ENCODE assay signal across 12 cellular contexts in genomic region chr10:78231930-78232329, GRCh38.
DNase-seq lines count a peak whose midpoint lies in the region; ATAC-seq, FAIRE-seq and TF ChIP-seq lines count a peak whose summit lies in the region.
"Had no signal": no experiment of that assay in that cellular context is flagged by ENCODE, and none has a peak within 500 bp of the region (broad histone marks: within the 10 kb centered on the region; RNA-seq: fewer than 3 reads in every experiment).

No MANE protein-coding gene starts in this region.

- H2AFZ ChIP-seq in GM23338: no peak overlapping the region
- no peak overlapping the region for H2AFZ ChIP-seq in parathyroid adenoma

- H3K9me3 ChIP-seq in parathyroid adenoma (ENCODE audit: control insufficient read depth, low read length): no peaks in the 10 kb centered on the region

- no peaks in the 10 kb centered on the region for H3F3A ChIP-seq in GM23338 (replicated peaks; ENCODE audit: low read depth)

- no peak for FAIRE-seq in urothelium cell line (lab: Jason Lieb, UNC)

- H3K4me3 ChIP-seq in GM23338 (no peak overlapping the region), fibroblast of the aortic adventitia (ENCODE audit: low read depth, low read length) (no peak overlapping the region), parathyroid adenoma (ENCODE audit: low read depth, low read length) (no peak overlapping the region)
- H3K4me3 ChIP-seq: coronary artery had no signal

- H3K79me2 ChIP-seq in GM23338 (replicated peaks; ENCODE audit: insufficient read depth) (no peaks in the 10 kb centered on the region), parathyroid adenoma (no peaks in the 10 kb centered on the region)

- no peaks in the 10 kb centered on the region for H4K20me1 ChIP-seq in GM23338 (replicated peaks; ENCODE audit: insufficient read depth)

- ATAC-seq in GM23338 (peak; percentile 51), GM19324 (IDR thresholded peaks at IDR 0.05; ENCODE audit: low FRiP score, unreplicated experiment) (no peak), GM21576 (IDR thresholded peaks at IDR 0.05; ENCODE audit: unreplicated experiment) (no peak)

- no peaks in the 10 kb centered on the region for H3K9me3 Mint-ChIP-seq in GM23338

- H3K27ac ChIP-seq in GM23338 (ENCODE audit: low read depth) (no peak overlapping the region), parathyroid adenoma (no peak overlapping the region)
- H3K27ac ChIP-seq: coronary artery had no signal

- no peak overlapping the region for H3K27ac Mint-ChIP-seq in GM23338

- H3K27me3 Mint-ChIP-seq in GM23338 (ENCODE audit: insufficient read depth, low read depth, poor library complexity): peaks cover 2% of the 10 kb centered on the region

- no peaks in the 10 kb centered on the region for H3K4me1 Mint-ChIP-seq in GM23338

- H3K9ac ChIP-seq in parathyroid adenoma: no peak overlapping the region

- DNase-seq in GM23338 (ENCODE audit: low spot score): peak; percentile 47
- peak; percentile 10 for DNase-seq in RPMI7951 (ENCODE audit: low read depth)
- DNase-seq in fibroblast of the aortic adventitia (ENCODE audit: low read depth): peak; percentile 53
- DNase-seq in NCI-H1417 treated with DMSO at 0.1 percent for 48 hours (lab: John Stamatoyannopoulos, UW): no peak
- DNase-seq in urothelium cell line (ENCODE audit: low spot score): no peak
- DNase-seq: activated T-cell treated with anti-CD3 and anti-CD28 coated beads for 4 hours, NCI-H226, posterior cingulate gyrus had no signal

- H3K9me2 ChIP-seq in GM23338 (ENCODE audit: insufficient read depth): no peaks in the 10 kb centered on the region; the same call in 1 of the 2 replicates

- TF ChIP-seq CTCF in GM23338 (conservative IDR thresholded peaks at IDR 0.05; ENCODE audit: low read depth in 2 of 2): peak; percentile 41 to 54
- peak; percentile 43 for TF ChIP-seq CTCF in fibroblast of the aortic adventitia (IDR thresholded peaks at IDR 0.05; ENCODE audit: insufficient read depth, low read length)
- peak; percentile 33 for TF ChIP-seq CTCF in parathyroid adenoma (IDR thresholded peaks at IDR 0.05)

- no peak overlapping the region for H3K4me3 Mint-ChIP-seq in GM23338

- no peaks in the 10 kb centered on the region for H3K36me3 Mint-ChIP-seq in GM23338 (ENCODE audit: low read depth)

- H3K27me3 ChIP-seq in GM23338 (ENCODE audit: insufficient read depth) (no peaks in the 10 kb centered on the region), parathyroid adenoma (ENCODE audit: control insufficient read depth, insufficient read depth, low read length) (no peaks in the 10 kb centered on the region)

- H3K4me1 ChIP-seq in GM23338 (ENCODE audit: insufficient read depth) (no peaks in the 10 kb centered on the region), parathyroid adenoma (no peaks in the 10 kb centered on the region)

- H3K36me3 ChIP-seq in GM23338 (ENCODE audit: insufficient read depth): no peaks in the 10 kb centered on the region
- no peaks in the 10 kb centered on the region for H3K36me3 ChIP-seq in parathyroid adenoma (ENCODE audit: control insufficient read depth, insufficient read depth, low read length)

- H3K4me2 ChIP-seq in GM23338 (no peak overlapping the region), parathyroid adenoma (ENCODE audit: low read length) (no peak overlapping the region)

TF ChIP-seq in GM23338, 12 proteins besides CTCF, POLR2A, EP300 and RAD21 (continues in another document):
- TF ChIP-seq EZH2 (IDR thresholded peaks at IDR 0.05; ENCODE audit: low read depth, unreplicated experiment) (no peak), POLR2AphosphoS5 (IDR thresholded peaks at IDR 0.05; ENCODE audit: low read depth) (no peak), ETS1 (IDR thresholded peaks at IDR 0.05) (no peak), JUNB (IDR thresholded peaks at IDR 0.05; ENCODE audit: unreplicated experiment) (no peak), ZNF114 (CRISPR knock-in tag; IDR thresholded peaks at IDR 0.05) (no peak), ZNF331 (CRISPR knock-in tag; IDR thresholded peaks at IDR 0.05; ENCODE audit: low read depth) (no peak), ZNF462 (CRISPR knock-in tag; IDR thresholded peaks at IDR 0.05) (no peak)

Comparison
In these comparisons a context has a peak if more than half of its experiments do, and no peak if none do; other contexts are left out.
1. DNase-seq: peak in GM23338 (single experiment), RPMI7951 (single experiment) and fibroblast of the aortic adventitia (single experiment); none in NCI-H1417 treated with DMSO at 0.1 percent for 48 hours (single experiment) and urothelium cell line (single experiment).
2. Peak in every context shown above with its lines, with median percentiles within 50 percentile points of each other: CTCF ChIP-seq.